8 cellular contexts compared by ENCODE assay signal in the genomic region with DNA sequence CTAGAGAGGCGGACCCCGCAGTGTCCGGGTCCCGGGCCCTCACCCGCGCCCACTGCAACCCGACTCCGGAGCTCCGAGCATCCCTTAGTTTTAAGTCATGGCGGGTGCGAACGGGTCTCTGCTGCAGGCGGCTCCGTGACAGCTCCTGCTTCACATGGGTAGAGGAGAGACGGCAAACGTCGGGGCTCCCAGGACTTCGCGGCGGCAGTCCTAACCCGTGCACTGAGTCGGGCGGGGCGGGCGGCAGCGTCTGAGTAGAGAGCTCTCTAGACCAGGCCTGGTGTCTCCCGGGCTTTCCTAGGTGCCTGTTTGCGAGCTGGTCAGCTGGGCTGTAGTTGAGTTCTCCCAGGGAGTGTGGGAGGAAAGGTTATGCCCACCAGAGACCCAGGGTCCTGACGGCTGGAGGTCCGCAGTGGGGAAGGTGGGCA.
DNase-seq lines count a peak whose midpoint lies in the region; ATAC-seq, FAIRE-seq and TF ChIP-seq lines count a peak whose summit lies in the region.

No MANE protein-coding gene starts in this region.

- peaks cover 24% of the 10 kb centered on the region for H3K4me1 ChIP-seq in OCI-LY1 (ENCODE audit: insufficient read depth, low read length, severe bottlenecking)
- no peaks in the 10 kb centered on the region for H3K4me1 ChIP-seq in endocrine pancreas (ENCODE audit: control insufficient read depth, insufficient read depth, low read length)
- H3K4me1 ChIP-seq in neutrophil (ENCODE audit: control insufficient read depth in 1 of 2, insufficient read depth in 1 of 2, low read depth in 1 of 2, low read length in 1 of 2): peaks cover 13 to 17% of the 10 kb centered on the region in 2 experiments

- H3K4me3 ChIP-seq in GM12865 (ENCODE audit: low read depth, low read length): peak overlapping the region; percentile 68
- peak overlapping the region; percentile 89 for H3K4me3 ChIP-seq in OCI-LY1 (ENCODE audit: low read depth, low read length, poor library complexity, severe bottlenecking)
- H3K4me3 ChIP-seq in endocrine pancreas (ENCODE audit: control insufficient read depth, insufficient read depth, low read length): peak overlapping the region; percentile 67
- H3K4me3 ChIP-seq in neutrophil (ENCODE audit: low read depth in 1 of 2, low read length in 1 of 2): peak overlapping the region; percentile 86 to 89

- H2AFZ ChIP-seq in OCI-LY1 (ENCODE audit: low read length): no peak overlapping the region

- H3K27ac ChIP-seq in OCI-LY1 (ENCODE audit: low read depth, low read length, poor library complexity, severe bottlenecking) (no peak overlapping the region), neutrophil (peak overlapping the region; percentile 66)

- DNase-seq in GM12865 (ENCODE audit: low read depth) (no peak), GM20000 (ENCODE audit: low spot score) (no peak), RCC 7860 (ENCODE audit: low spot score) (no peak)

- H3K9ac ChIP-seq in OCI-LY1 (ENCODE audit: low read length): peak overlapping the region; percentile 79
- H3K9ac ChIP-seq in endocrine pancreas (ENCODE audit: control insufficient read depth, insufficient read depth, low read length): peak overlapping the region; percentile 27

- peak overlapping the region; percentile 94 for H3K4me2 ChIP-seq in OCI-LY1 (ENCODE audit: low read length)

- no peaks in the 10 kb centered on the region for H3K79me2 ChIP-seq in OCI-LY1 (ENCODE audit: insufficient read depth, low read length)

- H3K9me2 ChIP-seq in OCI-LY1 (ENCODE audit: low read depth, low read length): no peaks in the 10 kb centered on the region

- FAIRE-seq in RCC 7860 (lab: Jason Lieb, UNC): no peak

- no peaks in the 10 kb centered on the region for H3F3A ChIP-seq in OCI-LY1 (ENCODE audit: insufficient read depth, low read length)

- H3K9me3 ChIP-seq in OCI-LY1 (ENCODE audit: low read length) (no peaks in the 10 kb centered on the region), endocrine pancreas (ENCODE audit: control insufficient read depth, low read length) (no peaks in the 10 kb centered on the region), neutrophil (no peaks in the 10 kb centered on the region)

- ATAC-seq in GM21737 (IDR thresholded peaks at IDR 0.05; ENCODE audit: unreplicated experiment) (no peak), HG02588 (IDR thresholded peaks at IDR 0.05; ENCODE audit: unreplicated experiment) (no peak)

- no peaks in the 10 kb centered on the region for H3K27me3 ChIP-seq in OCI-LY1 (ENCODE audit: insufficient read depth, low read length)
- no peaks in the 10 kb centered on the region for H3K27me3 ChIP-seq in endocrine pancreas (ENCODE audit: control insufficient read depth, insufficient read depth, low read length)
- peaks cover 14% of the 10 kb centered on the region for H3K27me3 ChIP-seq in neutrophil

- H4K20me1 ChIP-seq in OCI-LY1 (ENCODE audit: insufficient read depth, low read length): no peaks in the 10 kb centered on the region

- H3K36me3 ChIP-seq in OCI-LY1 (ENCODE audit: insufficient read depth, low read length) (peaks cover 27% of the 10 kb centered on the region; the same call in 1 of the 2 replicates), endocrine pancreas (ENCODE audit: control insufficient read depth, insufficient read depth, low read length) (no peaks in the 10 kb centered on the region), neutrophil (peaks cover 32% of the 10 kb centered on the region)

- no peak for TF ChIP-seq CTCF in GM12865 (IDR thresholded peaks at IDR 0.05; ENCODE audit: insufficient read depth, low read depth, low read length, missing control alignments)
- TF ChIP-seq CTCF in OCI-LY1 (IDR thresholded peaks at IDR 0.05; ENCODE audit: low read length): no peak
- no peak for TF ChIP-seq CTCF in neutrophil (IDR thresholded peaks at IDR 0.05)
- TF ChIP-seq CTCF in GM20000 (IDR thresholded peaks at IDR 0.05; ENCODE audit: extremely low read depth, missing control alignments): no peak
